ENCODE assay signal across 21 cellular contexts in genomic region chr18:10935588-10935987, GRCh38.
"Had no signal": no experiment of that assay in that cellular context is flagged by ENCODE, and none has a peak within 500 bp of the region (broad histone marks: within the 10 kb centered on the region; RNA-seq: fewer than 3 reads in every experiment).

No MANE protein-coding gene starts in this region.

- DNase-seq: dermis blood vessel endothelial cell; hypothalamus; left ventricle myocardium superior; lower lobe of right lung; mucosa of descending colon; naive B cell; nephron progenitor cell; right lobe of liver; small intestine; stimulated activated CD4-positive, alpha-beta T cell treated with anti-CD3 and anti-CD28 coated beads, Interleukin-15, amount 100 ng/mL, for 24 hours; stimulated activated CD4-positive, alpha-beta T cell treated with anti-CD3 and anti-CD28 coated beads, Interleukin-2, amount 100 ng/mL, for 48 hours; stimulated activated naive B cell treated with anti-CD40 and anti-IgM and Interleukin-4, amounts not matched to agents 10 μg/mL and 1 μg/mL and 100 μg/mL, for 72 hours had no signal

- H3K9me3 Mint-ChIP-seq: nephron progenitor cell; stimulated activated naive CD8-positive, alpha-beta T cell treated with anti-CD3 and anti-CD28 coated beads, Interleukin-15, Interleukin-2, amounts not matched to agents 100 ng/mL and 50 ng/mL, for 24 hours had no signal

- H3K36me3 Mint-ChIP-seq: naive B cell; stimulated activated naive B cell treated with anti-CD40 and anti-IgM and Interleukin-4, amounts not matched to agents 10 μg/mL and 1 μg/mL and 100 μg/mL, for 72 hours had no signal

- H3K27ac Mint-ChIP-seq: naive B cell; nephron progenitor cell; progenitor cell of endocrine pancreas; stimulated activated naive B cell treated with anti-CD40 and anti-IgM and Interleukin-4, amounts not matched to agents 10 μg/mL and 1 μg/mL and 100 μg/mL, for 72 hours; stimulated activated naive CD8-positive, alpha-beta T cell treated with anti-CD3 and anti-CD28 coated beads, Interleukin-15, Interleukin-2, amounts not matched to agents 100 ng/mL and 50 ng/mL, for 24 hours had no signal

- H3K27ac ChIP-seq: lower lobe of right lung, neutrophil, parathyroid adenoma, right lobe of liver, thoracic aorta, tibial nerve, upper lobe of left lung had no signal

- ATAC-seq: lower lobe of right lung; mucosa of descending colon; right lobe of liver; stimulated activated naive B cell treated with anti-CD40 and anti-IgM and Interleukin-4, amounts not matched to agents 10 μg/mL and 1 μg/mL and 100 μg/mL, for 72 hours had no signal

- H3K9me3 ChIP-seq: lower lobe of right lung, mucosa of descending colon, neutrophil, right lobe of liver, thoracic aorta, tibial nerve, upper lobe of left lung had no signal

- H3K4me1 Mint-ChIP-seq: naive B cell had no signal

- H3K4me3 ChIP-seq: coronary artery, lower lobe of right lung, mucosa of descending colon, right lobe of liver, thoracic aorta, tibial nerve, upper lobe of left lung had no signal

- H3K4me1 ChIP-seq: lower lobe of right lung, parathyroid adenoma, right lobe of liver, upper lobe of left lung had no signal

- H3K9ac ChIP-seq: parathyroid adenoma had no signal

- H2AFZ ChIP-seq: parathyroid adenoma had no signal

- H3K4me3 Mint-ChIP-seq: mesothelial cell of epicardium; nephron progenitor cell; stimulated activated naive B cell treated with anti-CD40 and anti-IgM and Interleukin-4, amounts not matched to agents 10 μg/mL and 1 μg/mL and 100 μg/mL, for 72 hours; stimulated activated naive CD8-positive, alpha-beta T cell treated with anti-CD3 and anti-CD28 coated beads, Interleukin-15, Interleukin-2, amounts not matched to agents 100 ng/mL and 50 ng/mL, for 24 hours had no signal

- H3K36me3 ChIP-seq: lower lobe of right lung, neutrophil, right lobe of liver, thoracic aorta, tibial nerve, upper lobe of left lung had no signal

- H3K79me2 ChIP-seq: parathyroid adenoma had no signal

- H3K27me3 Mint-ChIP-seq: stimulated activated naive CD8-positive, alpha-beta T cell treated with anti-CD3 and anti-CD28 coated beads, Interleukin-15, Interleukin-2, amounts not matched to agents 100 ng/mL and 50 ng/mL, for 24 hours had no signal

- H3K27me3 ChIP-seq: neutrophil, right lobe of liver, tibial nerve, upper lobe of left lung had no signal
